27 cellular contexts compared by ENCODE assay signal in genomic region chr2:22826658-22827165, GRCh38.
A peak's percentile ranks its signal among the peaks of the same experiment; 100 is the strongest.
DNase-seq lines count a peak whose midpoint lies in the region; FAIRE-seq and TF ChIP-seq lines count a peak whose summit lies in the region.
"Had no signal": no experiment of that assay in that cellular context is flagged by ENCODE, and none has a peak within 500 bp of the region (broad histone marks: within the 10 kb centered on the region; RNA-seq: fewer than 3 reads in every experiment).

No MANE protein-coding gene starts in this region.

- no peak overlapping the region for H3K27ac Mint-ChIP-seq in H9
- H3K27ac Mint-ChIP-seq: CD4-positive, alpha-beta memory T cell; GM23338 had no signal

- no peak overlapping the region for H3K14ac ChIP-seq in H9 (ENCODE audit: insufficient read depth, low read length)

- H3K4me2 ChIP-seq in H9 (ENCODE audit: insufficient read depth, insufficient read length, low read length): no peak overlapping the region
- H3K4me2 ChIP-seq: BLaER1 treated with 17β-estradiol and CSF1 and Interleukin-3, amounts not matched to agents 10 nM and 100 nM; GM23338; KMS-11 had no signal

- H2BK120ac ChIP-seq in H9 (ENCODE audit: low read depth, low read length, poor library complexity, severe bottlenecking): no peak overlapping the region

- no peak overlapping the region for H3K4ac ChIP-seq in H9 (ENCODE audit: low read depth, low read length)

- H3K4me3 Mint-ChIP-seq in H9: no peak overlapping the region
- H3K4me3 Mint-ChIP-seq: CD4-positive, alpha-beta memory T cell; GM23338 had no signal

- H3K4me1 ChIP-seq in breast epithelium: no peaks in the 10 kb centered on the region
- H3K4me1 ChIP-seq in H9 (ENCODE audit: insufficient read depth, low read length): no peaks in the 10 kb centered on the region
- H3K4me1 ChIP-seq: Caco-2 had no signal

- H4K5ac ChIP-seq in H9 (ENCODE audit: insufficient read length, low read depth, low read length): no peak overlapping the region

- H3K36me3 Mint-ChIP-seq in H9 (ENCODE audit: insufficient read depth in 1 of 3, low read depth in 3 of 3): peaks cover 0 to 2% (median 0%) of the 10 kb centered on the region in 3 experiments; a peak in 2 of 7 replicates
- H3K36me3 Mint-ChIP-seq: CD4-positive, alpha-beta memory T cell had no signal

- no peaks in the 10 kb centered on the region; a peak in 1 of 4 replicates for H3K4me1 Mint-ChIP-seq in H9
- H3K4me1 Mint-ChIP-seq: CD4-positive, alpha-beta memory T cell had no signal

- H4K91ac ChIP-seq in H9 (ENCODE audit: insufficient read length, low read depth, low read length): no peak overlapping the region

- H3K79me1 ChIP-seq in H9 (ENCODE audit: insufficient read depth, low read depth, low read length, poor library complexity, severe bottlenecking): no peaks in the 10 kb centered on the region

- no peaks in the 10 kb centered on the region for H4K20me1 ChIP-seq in H9 (ENCODE audit: control insufficient read depth, insufficient read depth, insufficient read length)
- H4K20me1 ChIP-seq: BLaER1 treated with 17β-estradiol and CSF1 and Interleukin-3, amounts not matched to agents 10 nM and 100 nM had no signal

- H2AFZ ChIP-seq in H9 (ENCODE audit: low read length): no peak overlapping the region
- H2AFZ ChIP-seq: GM23338 had no signal

- H2BK15ac ChIP-seq in H9 (ENCODE audit: low read depth, low read length): no peak overlapping the region

- no peaks in the 10 kb centered on the region for H3K79me2 ChIP-seq in H9 (ENCODE audit: insufficient read depth, low read length)

- H3K23me2 ChIP-seq in H9 (ENCODE audit: insufficient read length, low read depth, low read length, poor library complexity, severe bottlenecking): no peaks in the 10 kb centered on the region

- no peak for FAIRE-seq in H54 (lab: Jason Lieb, UNC)
- FAIRE-seq: G401.6, GM18507, HTR-8/SVneo, RCC 7860 had no signal

- H3K9ac ChIP-seq in H9 (ENCODE audit: extremely low read depth, insufficient read length, low read length): no peak overlapping the region
- H3K9ac ChIP-seq: BLaER1 treated with 17β-estradiol and CSF1 and Interleukin-3, amounts not matched to agents 10 nM and 100 nM; KMS-11 had no signal

- no peak overlapping the region for H3K4me3 ChIP-seq in breast epithelium
- H3K4me3 ChIP-seq: BLaER1 treated with 17β-estradiol and CSF1 and Interleukin-3, amounts not matched to agents 10 nM and 100 nM; GM23338 had no signal

- no peak overlapping the region for H2BK5ac ChIP-seq in H9 (ENCODE audit: insufficient read length, low read length)

- H2AK5ac ChIP-seq in H9 (ENCODE audit: insufficient read length, low read length): no peak overlapping the region

- no peak for TF ChIP-seq POLR2A in H54 (IDR thresholded peaks at IDR 0.05; ENCODE audit: low read depth, low read length)
- no peak for TF ChIP-seq POLR2A in breast epithelium (IDR thresholded peaks at IDR 0.05)

- no peak overlapping the region for H4K8ac ChIP-seq in H9 (replicated peaks; ENCODE audit: insufficient read length, low read depth, low read length)

- H3K36me3 ChIP-seq in breast epithelium: no peaks in the 10 kb centered on the region
- H3K36me3 ChIP-seq: BLaER1 treated with 17β-estradiol and CSF1 and Interleukin-3, amounts not matched to agents 10 nM and 100 nM had no signal

- WGBS in H9 (ENCODE audit: extremely low coverage, insufficient read length, low lambda C conversion rate): no CpG with 5 or more reads among the region's 1 CpG

- peak; percentile 50 for DNase-seq in DMS 273 treated with DMSO at 0.1 percent for 48 hours (lab: John Stamatoyannopoulos, UW)
- peak; percentile 70 for DNase-seq in NCI-H1694 treated with DMSO at 0.1 percent for 48 hours (lab: John Stamatoyannopoulos, UW)
- peak; percentile 27 for DNase-seq in NCI-H69 (lab: John Stamatoyannopoulos, UW)
- DNase-seq in cerebellar nuclear complex (lab: John Stamatoyannopoulos, UW): peak; percentile 5 to 41
- no peak for DNase-seq in H54 (ENCODE audit: insufficient read length, low spot score)
- DNase-seq in breast epithelium (ENCODE audit: low spot score in 2 of 2): no peak
- DNase-seq in H9: no peak
- DNase-seq in T-helper 9 cell: no peak
- DNase-seq: Caco-2; CD4-positive, alpha-beta memory T cell; DMS153; IMR-90; NCI-H1092 treated with DMSO at 0.1 percent for 48 hours; NCI-H146; NCI-H2081 treated with DMSO at 0.1 percent for 48 hours; NCI-H2227 treated with DMSO at 0.1 percent for 48 hours; NCI-H526 treated with DMSO at 0.1 percent for 48 hours; OCI-M1; SW 1271; T-helper 2 cell had no signal

- H3K9me3 Mint-ChIP-seq in H9: no peaks in the 10 kb centered on the region
- H3K9me3 Mint-ChIP-seq: GM23338 had no signal

- TF ChIP-seq CTCF in breast epithelium (IDR thresholded peaks at IDR 0.05) (no peak), H9 (conservative IDR thresholded peaks at IDR 0.05) (no peak)

- H3K27ac ChIP-seq in breast epithelium: no peak overlapping the region
- no peak overlapping the region for H3K27ac ChIP-seq in H9 (ENCODE audit: insufficient read length, low read depth, low read length)
- H3K27ac ChIP-seq: BLaER1 treated with 17β-estradiol and CSF1 and Interleukin-3, amounts not matched to agents 10 nM and 100 nM; KMS-11 had no signal

- no peak overlapping the region for H3K56ac ChIP-seq in H9 (ENCODE audit: insufficient read length, low read depth, low read length)

- H3K27me3 ChIP-seq in breast epithelium (no peaks in the 10 kb centered on the region), H9 (ENCODE audit: insufficient read depth, low read length) (no peaks in the 10 kb centered on the region)
- H3K27me3 ChIP-seq: BLaER1 treated with 17β-estradiol and CSF1 and Interleukin-3, amounts not matched to agents 10 nM and 100 nM had no signal

- no peaks in the 10 kb centered on the region for H3K9me3 ChIP-seq in breast epithelium
- H3K9me3 ChIP-seq in H9 (ENCODE audit: control insufficient read depth, low read depth, low read length): no peaks in the 10 kb centered on the region
- H3K9me3 ChIP-seq: BLaER1 treated with 17β-estradiol and CSF1 and Interleukin-3, amounts not matched to agents 10 nM and 100 nM; Caco-2 had no signal

- no peak overlapping the region for H2BK20ac ChIP-seq in H9 (ENCODE audit: low read depth, low read length, poor library complexity, severe bottlenecking)

- no peak overlapping the region for H3K23ac ChIP-seq in H9 (ENCODE audit: insufficient read length, low read depth, low read length)

- intact Hi-C loops in breast epithelium (cut with DNase I; ENCODE audit: low total_unique reads): no loop called here

- H3K18ac ChIP-seq in H9 (ENCODE audit: insufficient read length, low read depth, low read length): no peak overlapping the region

- no peak overlapping the region for H2BK12ac ChIP-seq in H9 (ENCODE audit: insufficient read length, low read depth, low read length)

- no peak overlapping the region for H3T11ph ChIP-seq in H9 (ENCODE audit: low read length)

- no peaks in the 10 kb centered on the region; the same call in 1 of the 2 replicates for H3K27me3 Mint-ChIP-seq in H9 (ENCODE audit: low read depth)
- H3K27me3 Mint-ChIP-seq: CD4-positive, alpha-beta memory T cell had no signal

Comparison
In these comparisons a context has a peak if more than half of its experiments do, and no peak if none do; other contexts are left out.
1. DNase-seq: peak in DMS 273 treated with DMSO at 0.1 percent for 48 hours (single experiment), NCI-H1694 treated with DMSO at 0.1 percent for 48 hours (single experiment), NCI-H69 (single experiment) and cerebellar nuclear complex (2 of 2); none in H54 (single experiment), breast epithelium (0 of 2), H9 (single experiment) and T-helper 9 cell (single experiment).